Comparison of ENCODE assay signal across 13 cellular contexts in the genomic region with DNA sequence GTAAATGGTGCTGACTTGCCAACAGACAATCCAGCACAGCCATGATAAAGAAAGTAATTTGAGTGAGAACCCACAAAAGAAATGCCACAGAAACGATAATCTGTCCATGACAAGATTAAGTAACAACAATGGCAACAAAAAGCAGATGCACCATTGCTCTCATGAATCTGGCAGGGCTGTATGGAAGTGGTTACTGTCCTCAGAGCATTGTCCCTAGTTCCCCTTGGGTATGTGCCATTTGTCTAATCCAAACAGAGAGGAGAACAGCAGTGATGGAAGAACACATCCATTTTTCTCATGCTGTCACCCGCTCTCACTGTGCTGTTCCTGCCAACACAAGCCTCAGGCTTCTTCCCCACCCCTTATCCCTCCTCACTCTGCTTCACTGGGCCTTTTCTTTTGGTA.
A peak's percentile ranks its signal among the peaks of the same experiment; 100 is the strongest.
DNase-seq lines count a peak whose midpoint lies in the region; ATAC-seq, FAIRE-seq and TF ChIP-seq lines count a peak whose summit lies in the region.
"Had no signal": no experiment of that assay in that cellular context is flagged by ENCODE, and none has a peak within 500 bp of the region (broad histone marks: within the 10 kb centered on the region; RNA-seq: fewer than 3 reads in every experiment).

No MANE protein-coding gene starts in this region.

- TF ChIP-seq CTCF in AG10803 (conservative IDR thresholded peaks at IDR 0.05; ENCODE audit: low read length) (no peak), GM12878 (IDR thresholded peaks at IDR 0.05 in 2 of 3, conservative IDR thresholded peaks at IDR 0.05 in 1 of 3; ENCODE audit: control insufficient read depth in 2 of 3, extremely low read depth in 1 of 3, insufficient read depth in 1 of 3, low read depth in 3 of 3, low read length in 3 of 3) (no peak), left lung (IDR thresholded peaks at IDR 0.05) (no peak)
- no peak for TF ChIP-seq CTCF in CD4-positive, alpha-beta T cell (IDR thresholded peaks at IDR 0.05)

- H3K36me3 ChIP-seq in GM12878 (ENCODE audit: control insufficient read depth in 2 of 2, insufficient read depth in 2 of 2, low read length in 1 of 2) (peaks cover 3% of the 10 kb centered on the region in 2 experiments; a peak in 2 of 4 replicates), left lung (peaks cover 0 to 5% of the 10 kb centered on the region in 2 donors)

- WGBS in GM12878 (ENCODE audit: insufficient coverage, insufficient replicate concordance, low lambda C conversion rate, missing lambda C conversion rate), result 52% methylated on average over 2 of the region's 2 CpGs

- no peak overlapping the region for H3K9ac ChIP-seq in GM12878 (ENCODE audit: control insufficient read depth, insufficient read depth, low read length)

- no peak for TF ChIP-seq POLR2A in GM12878 (IDR thresholded peaks at IDR 0.05; ENCODE audit: low read depth, low read length)

- POLR2A ChIA-PET in GM12878 (lab: Charles Lee), result no interaction called here
- POLR2A ChIA-PET in CD4-positive, alpha-beta T cell (lab: Charles Lee), result no interaction called here

- peak; percentile 61 for DNase-seq in AG10803 (ENCODE audit: low read depth)
- DNase-seq in NCI-H146 (lab: John Stamatoyannopoulos, UW), result peak; percentile 19
- DNase-seq in GM12878 (ENCODE audit: low read depth, low spot score), result no peak
- no peak for DNase-seq in left lung
- DNase-seq in COLO668 (lab: John Stamatoyannopoulos, UW; ENCODE audit: unreplicated experiment), result no peak
- DNase-seq in CD4-positive, alpha-beta T cell, result no peak
- DNase-seq: activated CD4-positive, alpha-beta T cell treated with anti-CD3 and anti-CD28 coated beads for 36 hours; CD4-positive, alpha-beta memory T cell; immature natural killer cell had no signal

- no peaks in the 10 kb centered on the region for H3K36me3 Mint-ChIP-seq in CD4-positive, alpha-beta T cell (ENCODE audit: low read depth)

- FAIRE-seq in GM12878 (lab: Jason Lieb, UNC), result no peak
- FAIRE-seq: bronchial epithelial cell had no signal

- H3K4me1 Mint-ChIP-seq in CD4-positive, alpha-beta T cell (ENCODE audit: low read depth), result peaks cover 5% of the 10 kb centered on the region
- H3K4me1 Mint-ChIP-seq: immature natural killer cell had no signal

- H3K27ac Mint-ChIP-seq in CD4-positive, alpha-beta T cell, result no peak overlapping the region
- H3K27ac Mint-ChIP-seq: activated CD4-positive, alpha-beta T cell treated with anti-CD3 and anti-CD28 coated beads for 36 hours; immature natural killer cell; type B pancreatic cell had no signal

- H3K27ac ChIP-seq in GM12878 (ENCODE audit: control insufficient read depth, insufficient read depth) (no peak overlapping the region), left lung (peak overlapping the region in 1 of 2 donors; percentile 2)
- no peak overlapping the region for H3K27ac ChIP-seq in CD4-positive, alpha-beta T cell (ENCODE audit: low read depth, low read length)

- H3K4me1 ChIP-seq in GM12878 (ENCODE audit: control insufficient read depth, insufficient read depth, low read length) (peaks cover 6% of the 10 kb centered on the region; the same call in 1 of the 2 replicates), left lung (peaks cover 0 to 22% of the 10 kb centered on the region in 2 donors)

- RAD21 ChIA-PET in GM12878 (lab: Charles Lee; ENCODE audit: unreplicated experiment), result no interaction called here

- no peak overlapping the region for H2AFZ ChIP-seq in GM12878 (ENCODE audit: control insufficient read depth, low read depth, low read length)

- no peaks in the 10 kb centered on the region for H4K20me1 ChIP-seq in GM12878 (ENCODE audit: control insufficient read depth, insufficient read depth)

- BruUV-seq in GM12878 (replicated peaks; lab: Mats Ljungman, UMichigan), result no TSS peak

- intact Hi-C loops in GM12878 (cut with micrococcal nuclease; ENCODE audit: unreplicated experiment) (no loop called here), left lung (cut with DNase I) (no loop called here)
- intact Hi-C loops in CD4-positive, alpha-beta T cell (cut with DNase I, micrococcal nuclease), result no loop called here

- no peaks in the 10 kb centered on the region for H3K27me3 ChIP-seq in GM12878 (replicated peaks in 1 of 2; ENCODE audit: control insufficient read depth in 2 of 2, insufficient read depth in 2 of 2, low read length in 1 of 2)
- no peaks in the 10 kb centered on the region for H3K27me3 ChIP-seq in left lung
- no peaks in the 10 kb centered on the region for H3K27me3 ChIP-seq in CD4-positive, alpha-beta T cell (ENCODE audit: control insufficient read depth, insufficient read depth, low read length)

- H3K4me3 ChIP-seq in AG10803 (ENCODE audit: low read length) (no peak overlapping the region), GM12878 (no peak overlapping the region), left lung (no peak overlapping the region)

- CTCF ChIA-PET in GM12878 (lab: Yijun Ruan, JAX), result no interaction called here
- CTCF ChIA-PET in CD4-positive, alpha-beta T cell (lab: Charles Lee), result no interaction called here

- ATAC-seq in GM12878 (peak; percentile 41), left lung (peak; percentile 63), GM21786 (IDR thresholded peaks at IDR 0.05; ENCODE audit: unreplicated experiment) (no peak), HG03039 (IDR thresholded peaks at IDR 0.05; ENCODE audit: unreplicated experiment) (no peak)
- ATAC-seq in CD4-positive, alpha-beta T cell (ENCODE audit: poor library complexity), result no peak
- ATAC-seq: activated CD4-positive, alpha-beta T cell treated with anti-CD3 and anti-CD28 coated beads for 36 hours had no signal

- H3K4me3 Mint-ChIP-seq in CD4-positive, alpha-beta T cell, result no peak overlapping the region
- H3K4me3 Mint-ChIP-seq: activated CD4-positive, alpha-beta T cell treated with anti-CD3 and anti-CD28 coated beads for 36 hours; CD4-positive, alpha-beta memory T cell; immature natural killer cell; type B pancreatic cell had no signal

- no peaks in the 10 kb centered on the region for H3K9me3 Mint-ChIP-seq in CD4-positive, alpha-beta T cell
- H3K9me3 Mint-ChIP-seq: CD4-positive, alpha-beta memory T cell; immature natural killer cell; type B pancreatic cell had no signal

- no peak for TF ChIP-seq RAD21 in GM12878 (IDR thresholded peaks at IDR 0.05; ENCODE audit: insufficient read depth, low read depth, low read length)

- no peak for TF ChIP-seq EP300 in GM12878 (IDR thresholded peaks at IDR 0.05; ENCODE audit: borderline replicate concordance in 1 of 2, control insufficient read depth in 1 of 2, low read depth in 2 of 2, low read length in 2 of 2)

- H3K4me2 ChIP-seq in GM12878 (ENCODE audit: control insufficient read depth, insufficient read depth), result no peak overlapping the region

- SMC1A ChIA-PET in GM12878 (lab: Charles Lee; ENCODE audit: uncharacterized antibody, unreplicated experiment), result interaction anchor here (1.2 kb wide), 1 partner anchor 83 kb away, joined by 3 read pairs; no protein-coding TSS in a partner anchor

- peaks cover 39% of the 10 kb centered on the region for H3K79me2 ChIP-seq in GM12878 (ENCODE audit: control insufficient read depth, insufficient read depth, low read length)

- no peaks in the 10 kb centered on the region for H3K27me3 Mint-ChIP-seq in CD4-positive, alpha-beta T cell
- H3K27me3 Mint-ChIP-seq: activated CD4-positive, alpha-beta T cell treated with anti-CD3 and anti-CD28 coated beads for 36 hours; CD4-positive, alpha-beta memory T cell; type B pancreatic cell had no signal

- H3K9me3 ChIP-seq in GM12878 (replicated peaks; ENCODE audit: control insufficient read depth, insufficient read depth, low read length) (no peaks in the 10 kb centered on the region; the same call in 2 of the 3 replicates), left lung (no peaks in the 10 kb centered on the region)
- H3K9me3 ChIP-seq in CD4-positive, alpha-beta T cell (ENCODE audit: control insufficient read depth, low read length), result no peaks in the 10 kb centered on the region

- in situ Hi-C loops in GM12878 (cut with MboI), result no loop called here

TF ChIP-seq in GM12878, 131 proteins besides CTCF, POLR2A, EP300 and RAD21 (continues in another document):
- no peak for TF ChIP-seq EED (IDR thresholded peaks at IDR 0.05; ENCODE audit: low read depth)
- no peak for TF ChIP-seq NR2F1 (conservative IDR thresholded peaks at IDR 0.05)
- no peak for TF ChIP-seq SP1 (IDR thresholded peaks at IDR 0.05; ENCODE audit: low read depth, low read length)
- TF ChIP-seq PBX3 (IDR thresholded peaks at IDR 0.05; ENCODE audit: insufficient replicate concordance, low read depth, low read length), result no peak
- TF ChIP-seq RCOR1 (conservative IDR thresholded peaks at IDR 0.05; ENCODE audit: low read depth, low read length), result no peak
- TF ChIP-seq TBL1XR1 (IDR thresholded peaks at IDR 0.05; ENCODE audit: low read depth, low read length), result no peak
- no peak for TF ChIP-seq TCF7 (IDR thresholded peaks at IDR 0.05; ENCODE audit: borderline replicate concordance)
- no peak for TF ChIP-seq CHD1 (IDR thresholded peaks at IDR 0.05; ENCODE audit: low read depth, low read length)

Comparison
In these comparisons a context has a peak if more than half of its experiments do, and no peak if none do; other contexts are left out.
1. DNase-seq: peak in AG10803 (single experiment) and NCI-H146 (single experiment); none in GM12878 (single experiment), left lung (0 of 2), COLO668 (single experiment) and CD4-positive, alpha-beta T cell (0 of 10).
2. ATAC-seq: peak in GM12878 (single experiment) and left lung (single experiment); none in GM21786 (single experiment), CD4-positive, alpha-beta T cell (single experiment) and HG03039 (single experiment).